26 cellular contexts compared by ENCODE assay signal in the genomic region with DNA sequence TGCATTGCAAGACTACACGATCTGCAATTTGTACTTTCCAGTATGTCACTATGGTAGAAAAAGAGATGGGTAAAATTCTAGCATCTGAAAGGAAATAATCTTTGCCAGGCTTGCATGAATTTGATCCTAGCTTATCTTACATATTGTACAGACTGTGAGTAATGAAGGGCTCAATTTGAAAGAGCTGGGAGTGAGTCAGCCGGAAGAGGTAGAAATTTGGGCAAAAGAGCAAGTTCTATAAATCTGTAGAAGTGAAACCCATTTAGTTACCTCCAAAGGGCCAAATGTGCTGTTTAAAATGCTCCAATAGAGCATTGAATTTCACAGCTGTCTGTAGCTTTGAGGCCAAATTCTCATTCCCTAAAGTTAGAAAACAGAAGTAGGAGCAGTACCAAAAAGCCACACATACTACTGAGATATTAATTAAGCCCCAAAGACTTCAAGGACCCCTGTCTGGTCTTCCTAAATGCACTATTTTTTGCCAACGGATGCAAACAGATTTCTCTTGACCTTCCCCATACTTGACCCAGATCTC.
DNase-seq lines count a peak whose midpoint lies in the region; ATAC-seq and TF ChIP-seq lines count a peak whose summit lies in the region.
"Had no signal": no experiment of that assay in that cellular context is flagged by ENCODE, and none has a peak within 500 bp of the region (broad histone marks: within the 10 kb centered on the region; RNA-seq: fewer than 3 reads in every experiment).

No MANE protein-coding gene starts in this region.

- no peaks in the 10 kb centered on the region for H3K27me3 ChIP-seq in vagina

- no peak overlapping the region for H3K27ac Mint-ChIP-seq in activated CD4-positive, alpha-beta T cell treated with anti-CD3 and anti-CD28 coated beads, Interleukin-2, amount 10 ng/mL, durations not matched to agents 24 days and 14 days
- H3K27ac Mint-ChIP-seq in nephron, result peak overlapping the region in 2 of 3 experiments; percentile 47 to 80
- H3K27ac Mint-ChIP-seq: activated CD4-positive, alpha-beta memory T cell treated with anti-CD3 and anti-CD28 coated beads for 36 hours; natural killer cell; stimulated activated memory B cell treated with anti-CD40 and anti-IgM and Interleukin-4, amounts not matched to agents 10 μg/mL and 1 μg/mL and 100 μg/mL, for 72 hours; WTC11 had no signal

- H3K4me1 ChIP-seq in vagina, result no peaks in the 10 kb centered on the region

- no peaks in the 10 kb centered on the region for H3K9me3 ChIP-seq in vagina

- H3K36me3 ChIP-seq in vagina, result no peaks in the 10 kb centered on the region

- no peak overlapping the region for H3K4me3 Mint-ChIP-seq in activated CD4-positive, alpha-beta T cell treated with anti-CD3 and anti-CD28 coated beads, Interleukin-2, amount 10 ng/mL, durations not matched to agents 24 days and 14 days
- H3K4me3 Mint-ChIP-seq in nephron, result peak overlapping the region in 1 of 3 experiments; percentile 1
- H3K4me3 Mint-ChIP-seq: activated CD4-positive, alpha-beta memory T cell treated with anti-CD3 and anti-CD28 coated beads for 36 hours; natural killer cell; stimulated activated memory B cell treated with anti-CD40 and anti-IgM and Interleukin-4, amounts not matched to agents 10 μg/mL and 1 μg/mL and 100 μg/mL, for 72 hours; WTC11 had no signal

- no peaks in the 10 kb centered on the region for H3K4me1 Mint-ChIP-seq in activated CD4-positive, alpha-beta T cell treated with anti-CD3 and anti-CD28 coated beads, Interleukin-2, amount 10 ng/mL, durations not matched to agents 24 days and 14 days
- H3K4me1 Mint-ChIP-seq in nephron, result peaks cover 22% of the 10 kb centered on the region
- H3K4me1 Mint-ChIP-seq: natural killer cell; stimulated activated memory B cell treated with anti-CD40 and anti-IgM and Interleukin-4, amounts not matched to agents 10 μg/mL and 1 μg/mL and 100 μg/mL, for 72 hours had no signal

- no peak for TF ChIP-seq POLR2A in vagina (IDR thresholded peaks at IDR 0.05)

- no peak for ATAC-seq in SK-N-SH treated with all-trans-retinoic acid at 6 μM for 48 hours
- ATAC-seq: HepG2; natural killer cell; stimulated activated memory B cell treated with anti-CD40 and anti-IgM and Interleukin-4, amounts not matched to agents 10 μg/mL and 1 μg/mL and 100 μg/mL, for 72 hours; WTC11 had no signal

- H3K36me3 Mint-ChIP-seq in activated CD4-positive, alpha-beta T cell treated with anti-CD3 and anti-CD28 coated beads, Interleukin-2, amount 10 ng/mL, durations not matched to agents 24 days and 14 days (ENCODE audit: low read depth), result no peaks in the 10 kb centered on the region
- no peaks in the 10 kb centered on the region for H3K36me3 Mint-ChIP-seq in nephron (ENCODE audit: low read depth)
- H3K36me3 Mint-ChIP-seq: activated CD4-positive, alpha-beta memory T cell treated with anti-CD3 and anti-CD28 coated beads for 36 hours; stimulated activated memory B cell treated with anti-CD40 and anti-IgM and Interleukin-4, amounts not matched to agents 10 μg/mL and 1 μg/mL and 100 μg/mL, for 72 hours; WTC11 had no signal

- intact Hi-C loops in activated CD4-positive, alpha-beta T cell treated with anti-CD3 and anti-CD28 coated beads, Interleukin-2, amount 10 ng/mL, durations not matched to agents 24 days and 14 days (cut with micrococcal nuclease), result no loop called here
- intact Hi-C loops in vagina (cut with DNase I), result no loop called here

- no peaks in the 10 kb centered on the region for H3K9me3 Mint-ChIP-seq in activated CD4-positive, alpha-beta T cell treated with anti-CD3 and anti-CD28 coated beads, Interleukin-2, amount 10 ng/mL, durations not matched to agents 24 days and 14 days
- peaks cover 7% of the 10 kb centered on the region for H3K9me3 Mint-ChIP-seq in nephron

- peak overlapping the region; percentile 44 for H3K27ac ChIP-seq in vagina
- H3K27ac ChIP-seq: GM23248 had no signal

- no peaks in the 10 kb centered on the region for H3K27me3 Mint-ChIP-seq in activated CD4-positive, alpha-beta T cell treated with anti-CD3 and anti-CD28 coated beads, Interleukin-2, amount 10 ng/mL, durations not matched to agents 24 days and 14 days
- H3K27me3 Mint-ChIP-seq in nephron (ENCODE audit: low read depth), result peaks cover 4% of the 10 kb centered on the region
- H3K27me3 Mint-ChIP-seq: activated CD4-positive, alpha-beta memory T cell treated with anti-CD3 and anti-CD28 coated beads for 36 hours; stimulated activated memory B cell treated with anti-CD40 and anti-IgM and Interleukin-4, amounts not matched to agents 10 μg/mL and 1 μg/mL and 100 μg/mL, for 72 hours had no signal

- TF ChIP-seq CTCF in cardiac fibroblast (IDR thresholded peaks at IDR 0.05; ENCODE audit: low read depth, low read length) (no peak), nephron (IDR thresholded peaks at IDR 0.05; ENCODE audit: unreplicated experiment in 3 of 3) (no peak), vagina (IDR thresholded peaks at IDR 0.05) (no peak)

- DNase-seq in activated CD4-positive, alpha-beta T cell treated with anti-CD3 and anti-CD28 coated beads, Interleukin-2, amount 10 ng/mL, durations not matched to agents 24 days and 14 days, result peak; percentile 8
- no peak for DNase-seq in activated CD4-positive, alpha-beta T cell treated with anti-CD3 and anti-CD28 coated beads for 1 hour
- DNase-seq in cardiac fibroblast (ENCODE audit: low read depth in 2 of 2) (peak; percentile 38 to 81), vagina (ENCODE audit: extremely low spot score in 2 of 2) (no peak), NCI-H2081 treated with DMSO at 0.1 percent for 48 hours (lab: John Stamatoyannopoulos, UW) (no peak), medulla oblongata (ENCODE audit: extremely low spot score) (no peak)
- DNase-seq: 8988T; activated CD4-positive, alpha-beta memory T cell treated with anti-CD3 and anti-CD28 coated beads for 36 hours; activated gamma-delta T cell treated with Interleukin-2 at 50 U/mL for 16 hours; AML-193; Calu3; dermis blood vessel endothelial cell; GM23248; natural killer cell; NCI-H1105 treated with DMSO at 0.1 percent for 48 hours; NCI-H2029 treated with DMSO at 0.1 percent for 48 hours; NK-92 treated with Interleukin-12 subunit alpha and Interleukin-12 subunit beta, amount 100 ng/mL, for 24 hours; RPMI8226; stimulated activated CD4-positive, alpha-beta T cell treated with anti-CD3 and anti-CD28 coated beads, Interleukin-2, amount 100 ng/mL, for 24 hours; T-helper 9 cell had no signal

- H3K4me3 ChIP-seq in cardiac fibroblast (replicated peaks in 1 of 2; ENCODE audit: low read depth in 2 of 2, low read length in 2 of 2) (no peak overlapping the region), vagina (no peak overlapping the region)
- H3K4me3 ChIP-seq: GM23248, skin epidermis had no signal

TF ChIP-seq in SK-N-SH treated with all-trans-retinoic acid at 6 μM for 48 hours, 23 proteins besides CTCF, POLR2A, EP300 and RAD21 (continues in another document):
- TF ChIP-seq ESRRG (CRISPR knock-in tag; IDR thresholded peaks at IDR 0.05) (no peak), ZFP30 (CRISPR knock-in tag; IDR thresholded peaks at IDR 0.05) (no peak), GLIS3 (CRISPR knock-in tag; IDR thresholded peaks at IDR 0.05) (no peak), RARB (CRISPR knock-in tag; IDR thresholded peaks at IDR 0.05) (no peak), TOX (CRISPR knock-in tag; IDR thresholded peaks at IDR 0.05; ENCODE audit: borderline replicate concordance) (no peak), PATZ1 (CRISPR knock-in tag; IDR thresholded peaks at IDR 0.05; ENCODE audit: borderline replicate concordance) (no peak), PPARA (CRISPR knock-in tag; IDR thresholded peaks at IDR 0.05; ENCODE audit: borderline replicate concordance) (no peak), ZNF565 (CRISPR knock-in tag; conservative IDR thresholded peaks at IDR 0.05; ENCODE audit: low read depth) (no peak), OSR1 (CRISPR knock-in tag; IDR thresholded peaks at IDR 0.05) (no peak)
- TF ChIP-seq, protein P1, sequence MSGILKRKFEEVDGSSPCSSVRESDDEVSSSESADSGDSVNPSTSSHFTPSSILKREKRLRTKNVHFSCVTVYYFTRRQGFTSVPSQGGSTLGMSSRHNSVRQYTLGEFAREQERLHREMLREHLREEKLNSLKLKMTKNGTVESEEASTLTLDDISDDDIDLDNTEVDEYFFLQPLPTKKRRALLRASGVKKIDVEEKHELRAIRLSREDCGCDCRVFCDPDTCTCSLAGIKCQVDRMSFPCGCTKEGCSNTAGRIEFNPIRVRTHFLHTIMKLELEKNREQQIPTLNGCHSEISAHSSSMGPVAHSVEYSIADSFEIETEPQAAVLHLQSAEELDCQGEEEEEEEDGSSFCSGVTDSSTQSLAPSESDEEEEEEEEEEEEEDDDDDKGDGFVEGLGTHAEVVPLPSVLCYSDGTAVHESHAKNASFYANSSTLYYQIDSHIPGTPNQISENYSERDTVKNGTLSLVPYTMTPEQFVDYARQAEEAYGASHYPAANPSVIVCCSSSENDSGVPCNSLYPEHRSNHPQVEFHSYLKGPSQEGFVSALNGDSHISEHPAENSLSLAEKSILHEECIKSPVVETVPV (CRISPR knock-in tag; IDR thresholded peaks at IDR 0.05), result no peak
- TF ChIP-seq, protein P2, sequence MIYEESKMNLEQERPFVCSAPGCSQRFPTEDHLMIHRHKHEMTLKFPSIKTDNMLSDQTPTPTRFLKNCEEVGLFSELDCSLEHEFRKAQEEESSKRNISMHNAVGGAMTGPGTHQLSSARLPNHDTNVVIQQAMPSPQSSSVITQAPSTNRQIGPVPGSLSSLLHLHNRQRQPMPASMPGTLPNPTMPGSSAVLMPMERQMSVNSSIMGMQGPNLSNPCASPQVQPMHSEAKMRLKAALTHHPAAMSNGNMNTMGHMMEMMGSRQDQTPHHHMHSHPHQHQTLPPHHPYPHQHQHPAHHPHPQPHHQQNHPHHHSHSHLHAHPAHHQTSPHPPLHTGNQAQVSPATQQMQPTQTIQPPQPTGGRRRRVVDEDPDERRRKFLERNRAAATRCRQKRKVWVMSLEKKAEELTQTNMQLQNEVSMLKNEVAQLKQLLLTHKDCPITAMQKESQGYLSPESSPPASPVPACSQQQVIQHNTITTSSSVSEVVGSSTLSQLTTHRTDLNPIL (CRISPR knock-in tag; IDR thresholded peaks at IDR 0.05; ENCODE audit: low read depth), result no peak

Comparison
In these comparisons a context has a peak if more than half of its experiments do, and no peak if none do; other contexts are left out.
1. DNase-seq: peak in activated CD4-positive, alpha-beta T cell treated with anti-CD3 and anti-CD28 coated beads, Interleukin-2, amount 10 ng/mL, durations not matched to agents 24 days and 14 days (single experiment) and cardiac fibroblast (2 of 2); none in activated CD4-positive, alpha-beta T cell treated with anti-CD3 and anti-CD28 coated beads for 1 hour (single experiment), vagina (0 of 2), NCI-H2081 treated with DMSO at 0.1 percent for 48 hours (single experiment) and medulla oblongata (single experiment).